Comparison of ENCODE assay signal across 22 cellular contexts in the genomic region with DNA sequence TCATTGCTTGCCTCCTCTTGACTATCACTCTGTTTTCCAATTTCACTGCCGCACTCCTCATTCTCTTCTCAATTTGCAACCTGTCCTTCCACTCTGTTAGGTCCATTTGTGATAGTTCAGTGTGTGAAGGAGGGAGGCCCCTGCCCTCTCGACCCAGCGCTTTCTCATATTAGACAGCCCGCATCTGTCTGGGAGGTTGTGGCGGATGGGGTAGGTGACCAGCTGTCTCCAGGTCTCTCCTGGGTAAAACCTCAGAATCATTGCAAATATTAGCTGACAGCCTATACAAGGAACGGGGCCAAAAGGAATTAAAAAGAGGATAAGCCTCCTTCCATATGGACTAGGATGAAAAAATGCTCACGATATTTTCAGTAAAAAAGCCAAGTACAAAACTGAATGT.
"Had no signal": no experiment of that assay in that cellular context is flagged by ENCODE, and none has a peak within 500 bp of the region (broad histone marks: within the 10 kb centered on the region; RNA-seq: fewer than 3 reads in every experiment).

No MANE protein-coding gene starts in this region.

- H3K36me3 ChIP-seq: ascending aorta, colonic mucosa, gastroesophageal sphincter, heart right ventricle, left lung, right atrium auricular region, stomach, upper lobe of left lung had no signal

- H3K27ac Mint-ChIP-seq: activated naive CD4-positive, alpha-beta T cell treated with anti-CD3 and anti-CD28 coated beads, Interleukin-2, amount 50 U/mL, for 24 hours; nephron had no signal

- H3K4me3 ChIP-seq: ascending aorta, colonic mucosa, gastroesophageal sphincter, heart right ventricle, left lung, right atrium auricular region, stomach, upper lobe of left lung had no signal

- DNase-seq: activated CD4-positive, alpha-beta T cell treated with anti-CD3 and anti-CD28 coated beads, Interleukin-2, amount 50 U/mL, for 1 hour; activated CD4-positive, CD25-positive, alpha-beta regulatory T cell treated with anti-CD3 and anti-CD28 coated beads, Interleukin-2, amount 50 U/mL, for 72 hours; activated CD8-positive, alpha-beta memory T cell treated with anti-CD3 and anti-CD28 coated beads, Interleukin-2, amount 50 U/mL, for 48 hours; activated T-cell treated with anti-CD3 and anti-CD28 coated beads, Interleukin-2, amount 50 U/mL, for 48 hours; colonic mucosa; effector CD4-positive, alpha-beta T cell; heart right ventricle; midbrain; posterior cingulate gyrus; stimulated activated CD4-positive, alpha-beta T cell treated with anti-CD3 and anti-CD28 coated beads, Interleukin-12 subunit alpha, Interleukin-12 subunit beta, amount 100 ng/mL, for 4 hours; stomach; T-helper 1 cell; T-helper 9 cell had no signal

- ATAC-seq: esophagus mucosa, gastroesophageal sphincter, heart right ventricle, left lung had no signal

- H3K4me1 ChIP-seq: colonic mucosa had no signal

- H3K27me3 Mint-ChIP-seq: activated naive CD4-positive, alpha-beta T cell treated with anti-CD3 and anti-CD28 coated beads, Interleukin-2, amount 50 U/mL, for 24 hours; central memory CD8-positive, alpha-beta T cell had no signal

- H3K9me3 Mint-ChIP-seq: activated naive CD4-positive, alpha-beta T cell treated with anti-CD3 and anti-CD28 coated beads, Interleukin-2, amount 50 U/mL, for 24 hours; central memory CD8-positive, alpha-beta T cell had no signal

- H3K4me1 Mint-ChIP-seq: central memory CD8-positive, alpha-beta T cell had no signal

- H3K27ac ChIP-seq: ascending aorta, colonic mucosa, gastroesophageal sphincter, heart right ventricle, left lung, right atrium auricular region, stomach, upper lobe of left lung had no signal

- H3K27me3 ChIP-seq: ascending aorta, colonic mucosa, gastroesophageal sphincter, heart right ventricle, left lung, right atrium auricular region, stomach, upper lobe of left lung had no signal

- H3K4me3 Mint-ChIP-seq: activated naive CD4-positive, alpha-beta T cell treated with anti-CD3 and anti-CD28 coated beads, Interleukin-2, amount 50 U/mL, for 24 hours; central memory CD8-positive, alpha-beta T cell; nephron had no signal

- H3K9me3 ChIP-seq: colonic mucosa, upper lobe of left lung had no signal
